Comparison of ENCODE assay signal across 33 cellular contexts in the genomic region with DNA sequence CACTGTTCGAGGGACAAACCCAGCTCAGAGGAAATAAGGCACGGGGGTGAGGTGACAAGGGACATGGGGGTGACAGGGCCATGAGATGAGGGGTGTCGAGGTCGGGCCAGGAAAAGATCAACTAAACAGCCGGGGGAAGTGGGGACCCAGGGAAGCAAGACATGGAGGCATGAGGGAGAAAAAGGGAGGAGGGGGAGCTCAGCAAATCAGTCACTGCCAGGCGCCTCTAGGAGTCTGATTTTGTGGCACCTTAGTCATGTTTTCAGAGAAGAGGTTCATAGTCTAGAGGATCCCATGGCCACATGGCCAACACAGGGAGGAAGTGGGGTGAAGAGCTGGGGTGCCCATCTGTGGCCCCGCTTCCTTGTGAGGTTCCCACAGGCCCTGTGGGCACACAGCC.
DNase-seq lines count a peak whose midpoint lies in the region; ATAC-seq and TF ChIP-seq lines count a peak whose summit lies in the region.
"Had no signal": no experiment of that assay in that cellular context is flagged by ENCODE, and none has a peak within 500 bp of the region (broad histone marks: within the 10 kb centered on the region; RNA-seq: fewer than 3 reads in every experiment).

No MANE protein-coding gene starts in this region.

- DNase-seq in Karpas-422 (no peak), osteoblast (ENCODE audit: insufficient read length, low spot score, missing footprints) (peak; percentile 45), posterior vena cava (ENCODE audit: low spot score) (peak; percentile 65), anterior cingulate cortex (lab: John Stamatoyannopoulos, UW) (no peak)
- no peak for DNase-seq in activated T-helper 1 cell treated with anti-CD3 and anti-CD28 coated beads, Interleukin-12 subunit alpha, Interleukin-12 subunit beta, Interleukin-2, Interleukin-4 antibody, amounts not matched to agents 30 ng/mL and 10 ng/mL and 1 ng/mL, durations not matched to agents 14 hours and 24 hours and 36 hours (ENCODE audit: low spot score)
- DNase-seq: 8988T; ACHN; AML-193; BE2C; C1 segment of cervical spinal cord; Caco-2; Calu3; CD4-positive, alpha-beta memory T cell; CD4-positive, alpha-beta T cell; CD4-positive, CD25-positive, alpha-beta regulatory T cell; CD8-positive, alpha-beta memory T cell; COR-L47; DMS 273 treated with DMSO at 0.1 percent for 48 hours; DMS153; DMS53; DMS79; DMS79 treated with DMSO at 0.1 percent for 48 hours; DND-41; EL had no signal

- intact Hi-C loops in posterior vena cava (cut with DNase I): no loop called here
- intact Hi-C loops in activated T-helper 1 cell treated with anti-CD3 and anti-CD28 coated beads, Interleukin-12 subunit alpha, Interleukin-12 subunit beta, Interleukin-2, Interleukin-4 antibody, amounts not matched to agents 30 ng/mL and 10 ng/mL and 1 ng/mL, durations not matched to agents 14 hours and 24 hours and 36 hours (cut with micrococcal nuclease): no loop called here

- H3K9ac ChIP-seq in Karpas-422 (ENCODE audit: low read length): peak overlapping the region; percentile 49
- H3K9ac ChIP-seq: BLaER1; BLaER1 treated with 17β-estradiol and CSF1 and Interleukin-3, amounts not matched to agents 10 nM and 100 nM had no signal

- H3K27ac Mint-ChIP-seq in activated T-helper 1 cell treated with anti-CD3 and anti-CD28 coated beads, Interleukin-12 subunit alpha, Interleukin-12 subunit beta, Interleukin-2, Interleukin-4 antibody, amounts not matched to agents 30 ng/mL and 10 ng/mL and 1 ng/mL, durations not matched to agents 14 hours and 24 hours and 36 hours: no peak overlapping the region
- H3K27ac Mint-ChIP-seq: B cell; CD4-positive, alpha-beta T cell; CD8-positive, alpha-beta memory T cell; CD8-positive, alpha-beta T cell had no signal

- H3K27ac ChIP-seq in Karpas-422 (ENCODE audit: low read length) (peak overlapping the region; percentile 76), osteoblast (ENCODE audit: low read depth, low read length) (no peak overlapping the region)
- H3K27ac ChIP-seq: 22Rv1; A549; BLaER1; BLaER1 treated with 17β-estradiol and CSF1 and Interleukin-3, amounts not matched to agents 10 nM and 100 nM; C4-2B had no signal

- no peak overlapping the region for H3K4me3 Mint-ChIP-seq in activated T-helper 1 cell treated with anti-CD3 and anti-CD28 coated beads, Interleukin-12 subunit alpha, Interleukin-12 subunit beta, Interleukin-2, Interleukin-4 antibody, amounts not matched to agents 30 ng/mL and 10 ng/mL and 1 ng/mL, durations not matched to agents 14 hours and 24 hours and 36 hours
- H3K4me3 Mint-ChIP-seq: B cell; CD14-positive monocyte; CD4-positive, alpha-beta memory T cell; CD4-positive, alpha-beta T cell; CD4-positive, CD25-positive, alpha-beta regulatory T cell; CD8-positive, alpha-beta memory T cell; CD8-positive, alpha-beta T cell had no signal

- no peaks in the 10 kb centered on the region for H3K4me1 Mint-ChIP-seq in activated T-helper 1 cell treated with anti-CD3 and anti-CD28 coated beads, Interleukin-12 subunit alpha, Interleukin-12 subunit beta, Interleukin-2, Interleukin-4 antibody, amounts not matched to agents 30 ng/mL and 10 ng/mL and 1 ng/mL, durations not matched to agents 14 hours and 24 hours and 36 hours (ENCODE audit: low read depth)
- H3K4me1 Mint-ChIP-seq: B cell; CD14-positive monocyte; CD4-positive, alpha-beta memory T cell; CD4-positive, CD25-positive, alpha-beta regulatory T cell; CD8-positive, alpha-beta memory T cell had no signal

- H3K27me3 Mint-ChIP-seq in activated T-helper 1 cell treated with anti-CD3 and anti-CD28 coated beads, Interleukin-12 subunit alpha, Interleukin-12 subunit beta, Interleukin-2, Interleukin-4 antibody, amounts not matched to agents 30 ng/mL and 10 ng/mL and 1 ng/mL, durations not matched to agents 14 hours and 24 hours and 36 hours (ENCODE audit: insufficient read depth): no peaks in the 10 kb centered on the region
- H3K27me3 Mint-ChIP-seq: B cell; CD4-positive, alpha-beta memory T cell; CD4-positive, alpha-beta T cell; CD4-positive, CD25-positive, alpha-beta regulatory T cell; CD8-positive, alpha-beta memory T cell had no signal

- no peaks in the 10 kb centered on the region for H3K27me3 ChIP-seq in Karpas-422 (ENCODE audit: low read length)
- no peaks in the 10 kb centered on the region for H3K27me3 ChIP-seq in osteoblast (ENCODE audit: insufficient read depth, low read length)
- H3K27me3 ChIP-seq: BE2C; BLaER1; BLaER1 treated with 17β-estradiol and CSF1 and Interleukin-3, amounts not matched to agents 10 nM and 100 nM had no signal

- no peaks in the 10 kb centered on the region for H4K20me1 ChIP-seq in Karpas-422 (ENCODE audit: insufficient read depth, low read depth, low read length)
- H4K20me1 ChIP-seq in osteoblast (ENCODE audit: insufficient read depth, low read length): no peaks in the 10 kb centered on the region
- H4K20me1 ChIP-seq: BLaER1; BLaER1 treated with 17β-estradiol and CSF1 and Interleukin-3, amounts not matched to agents 10 nM and 100 nM had no signal

- H2AFZ ChIP-seq in Karpas-422 (ENCODE audit: low read length) (peak overlapping the region; percentile 54; the same call in 1 of the 2 replicates), osteoblast (ENCODE audit: low read length) (no peak overlapping the region)

- H3K79me2 ChIP-seq in Karpas-422 (ENCODE audit: low read length): no peaks in the 10 kb centered on the region
- H3K79me2 ChIP-seq in osteoblast (ENCODE audit: insufficient read depth, low read length): no peaks in the 10 kb centered on the region

- H3K4me2 ChIP-seq in Karpas-422 (ENCODE audit: low read depth, low read length, poor library complexity, severe bottlenecking) (no peak overlapping the region), osteoblast (ENCODE audit: insufficient read depth, low read length) (no peak overlapping the region)
- H3K4me2 ChIP-seq: A549; BLaER1; BLaER1 treated with 17β-estradiol and CSF1 and Interleukin-3, amounts not matched to agents 10 nM and 100 nM had no signal

- H3K9me3 Mint-ChIP-seq in activated T-helper 1 cell treated with anti-CD3 and anti-CD28 coated beads, Interleukin-12 subunit alpha, Interleukin-12 subunit beta, Interleukin-2, Interleukin-4 antibody, amounts not matched to agents 30 ng/mL and 10 ng/mL and 1 ng/mL, durations not matched to agents 14 hours and 24 hours and 36 hours: peaks cover 32% of the 10 kb centered on the region

- H3K4me3 ChIP-seq in Karpas-422 (ENCODE audit: low read length) (no peak overlapping the region), osteoblast (ENCODE audit: insufficient read depth, low read length) (no peak overlapping the region)
- H3K4me3 ChIP-seq: A549; BLaER1; BLaER1 treated with 17β-estradiol and CSF1 and Interleukin-3, amounts not matched to agents 10 nM and 100 nM had no signal

- H3K36me3 Mint-ChIP-seq in activated T-helper 1 cell treated with anti-CD3 and anti-CD28 coated beads, Interleukin-12 subunit alpha, Interleukin-12 subunit beta, Interleukin-2, Interleukin-4 antibody, amounts not matched to agents 30 ng/mL and 10 ng/mL and 1 ng/mL, durations not matched to agents 14 hours and 24 hours and 36 hours (ENCODE audit: low read depth): no peaks in the 10 kb centered on the region
- H3K36me3 Mint-ChIP-seq: CD14-positive monocyte; CD4-positive, CD25-positive, alpha-beta regulatory T cell; CD8-positive, alpha-beta memory T cell; CD8-positive, alpha-beta T cell had no signal

- no peak for ATAC-seq in GM18867 (IDR thresholded peaks at IDR 0.05; ENCODE audit: unreplicated experiment)
- ATAC-seq: A549; CD8-positive, alpha-beta T cell had no signal

- H3K9me2 ChIP-seq in Karpas-422 (replicated peaks; ENCODE audit: insufficient read depth, low read length): no peaks in the 10 kb centered on the region

- H3K9me3 ChIP-seq in Karpas-422 (ENCODE audit: low read length): no peaks in the 10 kb centered on the region; the same call in 1 of the 2 replicates
- H3K9me3 ChIP-seq in osteoblast (ENCODE audit: low read depth, low read length): no peaks in the 10 kb centered on the region
- H3K9me3 ChIP-seq: A549, BE2C, Caco-2 had no signal

- H3K4me1 ChIP-seq in Karpas-422 (ENCODE audit: low read length) (peaks cover 47% of the 10 kb centered on the region), osteoblast (ENCODE audit: insufficient read depth, low read length) (no peaks in the 10 kb centered on the region)
- H3K4me1 ChIP-seq: A549, BE2C, Caco-2 had no signal

- H3K36me3 ChIP-seq in Karpas-422 (ENCODE audit: insufficient read depth, low read length): no peaks in the 10 kb centered on the region
- no peaks in the 10 kb centered on the region for H3K36me3 ChIP-seq in osteoblast (ENCODE audit: insufficient read depth, low read length)
- H3K36me3 ChIP-seq: BE2C; BLaER1; BLaER1 treated with 17β-estradiol and CSF1 and Interleukin-3, amounts not matched to agents 10 nM and 100 nM had no signal

- no peak for TF ChIP-seq CTCF in osteoblast (IDR thresholded peaks at IDR 0.05; ENCODE audit: extremely low read depth, low read depth, low read length)

Comparison
In these comparisons a context has a peak if more than half of its experiments do, and no peak if none do; other contexts are left out.
1. DNase-seq: peak in osteoblast (single experiment) and posterior vena cava (single experiment); none in Karpas-422 (single experiment), activated T-helper 1 cell treated with anti-CD3 and anti-CD28 coated beads, Interleukin-12 subunit alpha, Interleukin-12 subunit beta, Interleukin-2, Interleukin-4 antibody, amounts not matched to agents 30 ng/mL and 10 ng/mL and 1 ng/mL, durations not matched to agents 14 hours and 24 hours and 36 hours (single experiment) and anterior cingulate cortex (0 of 58).